ENCODE assay signal across 1 cellular context in genomic region chr6:112033824-112034223, GRCh38.
TF ChIP-seq lines count a peak whose summit lies in the region.

No MANE protein-coding gene starts in this region.

TF ChIP-seq in GM23338, 12 proteins besides CTCF, POLR2A, EP300 and RAD21:
- TF ChIP-seq REST (IDR thresholded peaks at IDR 0.05; ENCODE audit: unreplicated experiment) = no peak
- no peak for TF ChIP-seq EZH2phosphoT487 (IDR thresholded peaks at IDR 0.05; ENCODE audit: unreplicated experiment)
- no peak for TF ChIP-seq ZNF462 (CRISPR knock-in tag; IDR thresholded peaks at IDR 0.05)
- TF ChIP-seq ZNF331 (CRISPR knock-in tag; IDR thresholded peaks at IDR 0.05; ENCODE audit: low read depth) = no peak
